In the genomic region with DNA sequence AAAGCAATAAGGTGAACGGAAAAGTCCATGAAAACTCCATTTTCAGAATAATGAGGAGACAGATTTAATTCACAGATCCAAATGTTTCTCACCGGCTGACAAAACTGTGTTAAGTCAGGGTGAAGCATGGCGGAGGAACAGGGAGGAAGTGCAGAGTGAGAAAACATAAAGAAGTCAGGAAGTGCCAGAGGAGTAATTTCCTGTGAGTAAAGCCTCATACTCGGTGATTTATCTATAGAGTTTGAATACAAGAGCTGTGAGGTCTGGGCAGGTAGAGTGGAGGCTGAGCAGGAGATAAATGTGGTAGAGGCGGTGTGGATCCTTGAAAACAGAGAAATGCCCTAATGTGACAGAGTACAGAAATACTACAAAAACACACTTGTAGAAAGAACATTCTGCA, we compare ENCODE assay signal across 8 cellular contexts. TPM values are rescaled to one million over a fixed set of nuclear protein-coding genes. Genes with fewer than 3 reads are reported as not detected.
A peak's percentile ranks its signal among the peaks of the same experiment; 100 is the strongest.
DNase-seq lines count a peak whose midpoint lies in the region; ATAC-seq and TF ChIP-seq lines count a peak whose summit lies in the region.

No MANE protein-coding gene starts in this region.

- H3K14ac ChIP-seq in mesenchymal stem cell (ENCODE audit: low read length in 2 of 2): no peak overlapping the region

- H3K4me1 ChIP-seq in osteoblast (ENCODE audit: insufficient read depth, low read length) (peaks cover 6% of the 10 kb centered on the region), mesenchymal stem cell (ENCODE audit: control insufficient read depth, insufficient read depth, low read depth, low read length) (no peaks in the 10 kb centered on the region)

- no peak overlapping the region for H3K23ac ChIP-seq in mesenchymal stem cell (ENCODE audit: low read length in 2 of 2)

- no peaks in the 10 kb centered on the region for H4K20me1 ChIP-seq in osteoblast (ENCODE audit: insufficient read depth, low read length)

- WGBS in mesenchymal stem cell: 14% methylated on average over 3 of the region's 5 CpGs

- no peak for TF ChIP-seq CTCF in osteoblast (IDR thresholded peaks at IDR 0.05; ENCODE audit: extremely low read depth, low read depth, low read length)

- H3K4me3 ChIP-seq in osteoblast (ENCODE audit: insufficient read depth, low read length) (no peak overlapping the region), mesenchymal stem cell (ENCODE audit: insufficient read depth in 1 of 2, low read depth in 1 of 2, low read length in 2 of 2) (no peak overlapping the region)

- H3K27ac ChIP-seq in osteoblast (ENCODE audit: low read depth, low read length): no peak overlapping the region
- no peak overlapping the region for H3K27ac ChIP-seq in mesenchymal stem cell (ENCODE audit: low read length, poor library complexity, severe bottlenecking)

- peak overlapping the region; percentile 75 for H3K4me3 Mint-ChIP-seq in activated naive CD8-positive, alpha-beta T cell treated with anti-CD3 and anti-CD28 coated beads, Interleukin-2, amount 10 ng/mL, durations not matched to agents 7 days and 5 days

- DNase-seq in GDM1 (lab: John Stamatoyannopoulos, UW) (peak; percentile 11), RKO (ENCODE audit: low spot score) (peak; percentile 68), osteoblast (ENCODE audit: insufficient read length, low spot score, missing footprints) (no peak), superior temporal gyrus (ENCODE audit: extremely low spot score) (no peak), mesenchymal stem cell (no peak), NAMALWA (ENCODE audit: low spot score) (no peak)
- DNase-seq in activated naive CD8-positive, alpha-beta T cell treated with anti-CD3 and anti-CD28 coated beads, Interleukin-2, amount 10 ng/mL, durations not matched to agents 7 days and 5 days: no peak

- H2BK120ac ChIP-seq in mesenchymal stem cell (ENCODE audit: low read depth, low read length): no peak overlapping the region

- no peak overlapping the region for H2BK5ac ChIP-seq in mesenchymal stem cell (ENCODE audit: low read depth, low read length, poor library complexity, severe bottlenecking)

- peak overlapping the region; percentile 85 for H3K27ac Mint-ChIP-seq in activated naive CD8-positive, alpha-beta T cell treated with anti-CD3 and anti-CD28 coated beads, Interleukin-2, amount 10 ng/mL, durations not matched to agents 7 days and 5 days

- POLR2A ChIA-PET in activated naive CD8-positive, alpha-beta T cell treated with anti-CD3 and anti-CD28 coated beads, Interleukin-2, amount 10 ng/mL, durations not matched to agents 7 days and 5 days (lab: Charles Lee): interaction anchor here (1.0 to 2.0 kb wide), 3 partner anchors 11 to 41 kb away, joined by 3 to 13 read pairs (median 7); partner anchors contain the start of gene CARD8

- H3K9ac ChIP-seq in mesenchymal stem cell (ENCODE audit: low read length): no peak overlapping the region

- no peaks in the 10 kb centered on the region for H3K9me3 Mint-ChIP-seq in activated naive CD8-positive, alpha-beta T cell treated with anti-CD3 and anti-CD28 coated beads, Interleukin-2, amount 10 ng/mL, durations not matched to agents 7 days and 5 days

- no peaks in the 10 kb centered on the region for H3K27me3 ChIP-seq in osteoblast (ENCODE audit: insufficient read depth, low read length)
- H3K27me3 ChIP-seq in mesenchymal stem cell (ENCODE audit: control insufficient read depth in 1 of 2, insufficient read depth in 1 of 2, low read length in 2 of 2): no peaks in the 10 kb centered on the region

- H3K4ac ChIP-seq in mesenchymal stem cell (ENCODE audit: low read depth in 1 of 2, low read length in 2 of 2): no peak overlapping the region

- no peaks in the 10 kb centered on the region for H3K9me3 ChIP-seq in osteoblast (ENCODE audit: low read depth, low read length)
- no peaks in the 10 kb centered on the region for H3K9me3 ChIP-seq in mesenchymal stem cell (ENCODE audit: control insufficient read depth, low read length)

- H2BK15ac ChIP-seq in mesenchymal stem cell (ENCODE audit: low read depth, poor library complexity, severe bottlenecking): no peak overlapping the region

- peaks cover 5% of the 10 kb centered on the region for H3K79me1 ChIP-seq in mesenchymal stem cell (replicated peaks; ENCODE audit: low read length, poor library complexity, severe bottlenecking)

- H4K91ac ChIP-seq in mesenchymal stem cell (ENCODE audit: low read length): no peak overlapping the region

- H3K36me3 Mint-ChIP-seq in activated naive CD8-positive, alpha-beta T cell treated with anti-CD3 and anti-CD28 coated beads, Interleukin-2, amount 10 ng/mL, durations not matched to agents 7 days and 5 days: peaks cover 57% of the 10 kb centered on the region

- H3K36me3 ChIP-seq in osteoblast (ENCODE audit: insufficient read depth, low read length) (peaks cover 5% of the 10 kb centered on the region), mesenchymal stem cell (ENCODE audit: control insufficient read depth in 1 of 2, insufficient read depth in 2 of 2, low read depth in 1 of 2, low read length in 2 of 2) (peaks cover 15 to 39% of the 10 kb centered on the region in 2 experiments)

- H2AFZ ChIP-seq in osteoblast (ENCODE audit: low read length) (peak overlapping the region; percentile 1), mesenchymal stem cell (ENCODE audit: low read depth, low read length) (no peak overlapping the region)

- no peaks in the 10 kb centered on the region for H3K79me2 ChIP-seq in osteoblast (ENCODE audit: insufficient read depth, low read length)

- H3K18ac ChIP-seq in mesenchymal stem cell (ENCODE audit: low read depth in 1 of 2, low read length in 2 of 2): no peak overlapping the region

- no peak overlapping the region for H2AK5ac ChIP-seq in mesenchymal stem cell (ENCODE audit: low read length, severe bottlenecking)

- no peak overlapping the region for H3K4me2 ChIP-seq in osteoblast (ENCODE audit: insufficient read depth, low read length)
- no peak overlapping the region for H3K4me2 ChIP-seq in mesenchymal stem cell (ENCODE audit: low read length, poor library complexity, severe bottlenecking)

- no peak overlapping the region for H2BK12ac ChIP-seq in mesenchymal stem cell (ENCODE audit: low read length in 2 of 2)

- no peak overlapping the region for H4K8ac ChIP-seq in mesenchymal stem cell (ENCODE audit: low read length)

- ATAC-seq in activated naive CD8-positive, alpha-beta T cell treated with anti-CD3 and anti-CD28 coated beads, Interleukin-2, amount 10 ng/mL, durations not matched to agents 7 days and 5 days (ENCODE audit: low read depth): peak; percentile 88
- no peak for ATAC-seq in HG03571 (IDR thresholded peaks at IDR 0.05; ENCODE audit: unreplicated experiment)

- H3K27me3 Mint-ChIP-seq in activated naive CD8-positive, alpha-beta T cell treated with anti-CD3 and anti-CD28 coated beads, Interleukin-2, amount 10 ng/mL, durations not matched to agents 7 days and 5 days: no peaks in the 10 kb centered on the region

- H3K4me1 Mint-ChIP-seq in activated naive CD8-positive, alpha-beta T cell treated with anti-CD3 and anti-CD28 coated beads, Interleukin-2, amount 10 ng/mL, durations not matched to agents 7 days and 5 days: peaks cover 44% of the 10 kb centered on the region

RNA-seq across cellular contexts. Expression of gene CARD8, which starts 11.4 kb away (rescaled TPM):
- total RNA-seq in activated naive CD8-positive, alpha-beta T cell treated with anti-CD3 and anti-CD28 coated beads, Interleukin-2, amount 10 ng/mL, durations not matched to agents 7 days and 5 days: 100 to 1,000 TPM; 249 to 255 TPM
- 17.4 and 18.0 TPM in 2 replicates for total RNA-seq in osteoblast
- 29.2 TPM for polyA plus RNA-seq in mesenchymal stem cell (2013, experiment 1 of 2)
- 28.7 TPM for polyA plus RNA-seq in mesenchymal stem cell (2013, experiment 2 of 2)

RNA-seq across cellular contexts. Expression of gene ZNF114, which starts 25.6 kb away (rescaled TPM):
- under 1 TPM in 1 of 2 experiments, not detected in 1; 0.39 TPM for total RNA-seq in activated naive CD8-positive, alpha-beta T cell treated with anti-CD3 and anti-CD28 coated beads, Interleukin-2, amount 10 ng/mL, durations not matched to agents 7 days and 5 days
- total RNA-seq in osteoblast: under 0.01 and 0.29 TPM in 2 replicates
- polyA plus RNA-seq in mesenchymal stem cell (2013, experiment 1 of 2): 0.43 TPM
- polyA plus RNA-seq in mesenchymal stem cell (2013, experiment 2 of 2): 0.42 TPM

Comparison
In these comparisons a context has a peak if more than half of its experiments do, and no peak if none do; other contexts are left out.
1. DNase-seq: peak in GDM1 (single experiment) and RKO (single experiment); none in activated naive CD8-positive, alpha-beta T cell treated with anti-CD3 and anti-CD28 coated beads, Interleukin-2, amount 10 ng/mL, durations not matched to agents 7 days and 5 days (single experiment), osteoblast (single experiment), superior temporal gyrus (single experiment), mesenchymal stem cell (single experiment) and NAMALWA (single experiment).
2. RNA of gene CARD8, which starts 11.4 kb away (total RNA-seq): 249 to 255 TPM in activated naive CD8-positive, alpha-beta T cell treated with anti-CD3 and anti-CD28 coated beads, Interleukin-2, amount 10 ng/mL, durations not matched to agents 7 days and 5 days; 17.4 to 18.0 TPM in osteoblast; every median in the first group is over 10 times any median in the second.